1 cellular context compared by ENCODE assay signal in the genomic region with DNA sequence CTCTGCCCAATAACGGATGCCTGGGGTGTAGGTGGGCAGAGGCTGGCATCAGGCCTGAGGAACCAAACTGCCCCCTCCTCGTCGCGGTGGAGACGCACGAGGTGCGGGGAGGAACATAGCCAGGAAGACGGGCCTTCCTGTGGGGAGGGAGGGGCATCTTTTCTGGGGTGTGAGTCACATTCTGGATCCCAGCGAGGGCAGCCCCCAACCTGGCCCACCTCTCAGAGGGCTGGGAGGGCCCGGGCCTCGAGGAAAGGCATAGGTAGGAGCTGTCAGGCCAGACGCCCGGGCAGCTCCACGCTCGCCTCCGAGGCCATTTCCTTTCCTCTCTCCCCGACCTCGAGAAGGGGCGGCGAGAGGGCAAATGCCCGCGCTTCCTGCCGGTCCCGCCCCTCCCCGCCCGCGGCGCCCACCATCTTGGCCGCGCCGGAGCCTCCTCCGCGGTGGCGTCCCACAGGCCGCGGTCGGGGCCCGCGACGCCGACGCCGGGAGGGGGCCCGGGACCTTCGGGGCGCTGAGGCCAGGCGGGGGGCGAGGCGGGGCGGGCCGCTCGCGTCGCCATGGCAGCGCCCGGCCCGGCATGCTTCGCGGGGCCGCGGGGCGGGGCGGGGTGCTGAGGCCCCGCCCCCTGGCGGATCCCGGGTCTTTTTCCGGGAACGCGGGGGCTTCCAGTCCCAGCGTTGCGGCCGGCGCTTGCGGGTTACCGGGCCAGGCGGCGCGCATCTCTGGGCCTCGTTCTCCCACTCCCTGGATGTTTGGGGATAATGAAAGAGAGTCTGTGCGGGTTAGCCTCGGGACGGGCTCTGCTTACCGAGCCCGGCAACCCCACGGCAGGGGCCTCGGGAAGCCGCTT.
TF ChIP-seq lines count a peak whose summit lies in the region.

No MANE protein-coding gene starts in this region.

TF ChIP-seq in HEK293, 187 proteins besides CTCF, POLR2A, EP300 and RAD21 (continued from another document and continues in another):
- no peak for TF ChIP-seq ZNF707 (tag by site-specific recombination; IDR thresholded peaks at IDR 0.05)
- no peak for TF ChIP-seq PRDM1 (tag by site-specific recombination; IDR thresholded peaks at IDR 0.05)
- TF ChIP-seq ZNF132 (tag by site-specific recombination; IDR thresholded peaks at IDR 0.05; ENCODE audit: borderline replicate concordance) = no peak
- no peak for TF ChIP-seq ZNF777 (tag by site-specific recombination; IDR thresholded peaks at IDR 0.05; ENCODE audit: borderline replicate concordance)
- no peak for TF ChIP-seq ZNF830 (tag by site-specific recombination; IDR thresholded peaks at IDR 0.05; ENCODE audit: low read depth)
- no peak for TF ChIP-seq ZNF792 (tag by site-specific recombination; IDR thresholded peaks at IDR 0.05)
- no peak for TF ChIP-seq ZNF266 (tag by site-specific recombination; IDR thresholded peaks at IDR 0.05; ENCODE audit: low read depth)
- TF ChIP-seq, protein P1, sequence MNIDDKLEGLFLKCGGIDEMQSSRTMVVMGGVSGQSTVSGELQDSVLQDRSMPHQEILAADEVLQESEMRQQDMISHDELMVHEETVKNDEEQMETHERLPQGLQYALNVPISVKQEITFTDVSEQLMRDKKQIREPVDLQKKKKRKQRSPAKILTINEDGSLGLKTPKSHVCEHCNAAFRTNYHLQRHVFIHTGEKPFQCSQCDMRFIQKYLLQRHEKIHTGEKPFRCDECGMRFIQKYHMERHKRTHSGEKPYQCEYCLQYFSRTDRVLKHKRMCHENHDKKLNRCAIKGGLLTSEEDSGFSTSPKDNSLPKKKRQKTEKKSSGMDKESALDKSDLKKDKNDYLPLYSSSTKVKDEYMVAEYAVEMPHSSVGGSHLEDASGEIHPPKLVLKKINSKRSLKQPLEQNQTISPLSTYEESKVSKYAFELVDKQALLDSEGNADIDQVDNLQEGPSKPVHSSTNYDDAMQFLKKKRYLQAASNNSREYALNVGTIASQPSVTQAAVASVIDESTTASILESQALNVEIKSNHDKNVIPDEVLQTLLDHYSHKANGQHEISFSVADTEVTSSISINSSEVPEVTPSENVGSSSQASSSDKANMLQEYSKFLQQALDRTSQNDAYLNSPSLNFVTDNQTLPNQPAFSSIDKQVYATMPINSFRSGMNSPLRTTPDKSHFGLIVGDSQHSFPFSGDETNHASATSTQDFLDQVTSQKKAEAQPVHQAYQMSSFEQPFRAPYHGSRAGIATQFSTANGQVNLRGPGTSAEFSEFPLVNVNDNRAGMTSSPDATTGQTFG (tag by site-specific recombination; IDR thresholded peaks at IDR 0.05; ENCODE audit: borderline replicate concordance) = no peak
- TF ChIP-seq, protein P2, sequence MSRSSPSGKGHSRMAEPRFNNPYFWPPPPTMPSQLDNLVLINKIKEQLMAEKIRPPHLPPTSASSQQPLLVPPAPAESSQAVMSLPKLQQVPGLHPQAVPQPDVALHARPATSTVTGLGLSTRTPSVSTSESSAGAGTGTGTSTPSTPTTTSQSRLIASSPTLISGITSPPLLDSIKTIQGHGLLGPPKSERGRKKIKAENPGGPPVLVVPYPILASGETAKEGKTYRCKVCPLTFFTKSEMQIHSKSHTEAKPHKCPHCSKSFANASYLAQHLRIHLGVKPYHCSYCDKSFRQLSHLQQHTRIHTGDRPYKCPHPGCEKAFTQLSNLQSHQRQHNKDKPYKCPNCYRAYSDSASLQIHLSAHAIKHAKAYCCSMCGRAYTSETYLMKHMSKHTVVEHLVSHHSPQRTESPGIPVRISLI (tag by site-specific recombination; IDR thresholded peaks at IDR 0.05) = no peak
- no peak for TF ChIP-seq ZNF274 (IDR thresholded peaks at IDR 0.05; ENCODE audit: low read length)
- no peak for TF ChIP-seq ZNF274 (tag by site-specific recombination; IDR thresholded peaks at IDR 0.05; ENCODE audit: borderline replicate concordance)
- TF ChIP-seq EGR2 (tag by site-specific recombination; IDR thresholded peaks at IDR 0.05; ENCODE audit: low read depth) = peak; percentile 55; the same call in 1 of the 2 replicates
- TF ChIP-seq KLF7 (tag by site-specific recombination; IDR thresholded peaks at IDR 0.05; ENCODE audit: borderline replicate concordance) = no peak
- no peak for TF ChIP-seq ZNF354C (tag by site-specific recombination; IDR thresholded peaks at IDR 0.05; ENCODE audit: borderline replicate concordance, low read depth)
- TF ChIP-seq HOXD13 (CRISPR knock-in tag; IDR thresholded peaks at IDR 0.05; ENCODE audit: borderline replicate concordance) = no peak
- TF ChIP-seq ZNF596 (tag by site-specific recombination; IDR thresholded peaks at IDR 0.05) = no peak
- TF ChIP-seq ZFP69B (tag by site-specific recombination; IDR thresholded peaks at IDR 0.05) = peak; percentile 62; the same call in 1 of the 2 replicates
- TF ChIP-seq, protein P3, sequence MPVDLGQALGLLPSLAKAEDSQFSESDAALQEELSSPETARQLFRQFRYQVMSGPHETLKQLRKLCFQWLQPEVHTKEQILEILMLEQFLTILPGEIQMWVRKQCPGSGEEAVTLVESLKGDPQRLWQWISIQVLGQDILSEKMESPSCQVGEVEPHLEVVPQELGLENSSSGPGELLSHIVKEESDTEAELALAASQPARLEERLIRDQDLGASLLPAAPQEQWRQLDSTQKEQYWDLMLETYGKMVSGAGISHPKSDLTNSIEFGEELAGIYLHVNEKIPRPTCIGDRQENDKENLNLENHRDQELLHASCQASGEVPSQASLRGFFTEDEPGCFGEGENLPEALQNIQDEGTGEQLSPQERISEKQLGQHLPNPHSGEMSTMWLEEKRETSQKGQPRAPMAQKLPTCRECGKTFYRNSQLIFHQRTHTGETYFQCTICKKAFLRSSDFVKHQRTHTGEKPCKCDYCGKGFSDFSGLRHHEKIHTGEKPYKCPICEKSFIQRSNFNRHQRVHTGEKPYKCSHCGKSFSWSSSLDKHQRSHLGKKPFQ (tag by site-specific recombination; IDR thresholded peaks at IDR 0.05) = no peak
- TF ChIP-seq ZNF366 (tag by site-specific recombination; conservative IDR thresholded peaks at IDR 0.05) = no peak
- TF ChIP-seq ZNF785 (tag by site-specific recombination; IDR thresholded peaks at IDR 0.05) = no peak
- no peak for TF ChIP-seq RBAK (tag by site-specific recombination; IDR thresholded peaks at IDR 0.05)
- TF ChIP-seq ZNF747 (tag by site-specific recombination; IDR thresholded peaks at IDR 0.05) = no peak
- TF ChIP-seq MYNN (tag by site-specific recombination; IDR thresholded peaks at IDR 0.05; ENCODE audit: borderline replicate concordance) = no peak
- no peak; the same call in 1 of the 2 replicates for TF ChIP-seq ZNF10 (tag by site-specific recombination; IDR thresholded peaks at IDR 0.05)
- TF ChIP-seq, protein P4, sequence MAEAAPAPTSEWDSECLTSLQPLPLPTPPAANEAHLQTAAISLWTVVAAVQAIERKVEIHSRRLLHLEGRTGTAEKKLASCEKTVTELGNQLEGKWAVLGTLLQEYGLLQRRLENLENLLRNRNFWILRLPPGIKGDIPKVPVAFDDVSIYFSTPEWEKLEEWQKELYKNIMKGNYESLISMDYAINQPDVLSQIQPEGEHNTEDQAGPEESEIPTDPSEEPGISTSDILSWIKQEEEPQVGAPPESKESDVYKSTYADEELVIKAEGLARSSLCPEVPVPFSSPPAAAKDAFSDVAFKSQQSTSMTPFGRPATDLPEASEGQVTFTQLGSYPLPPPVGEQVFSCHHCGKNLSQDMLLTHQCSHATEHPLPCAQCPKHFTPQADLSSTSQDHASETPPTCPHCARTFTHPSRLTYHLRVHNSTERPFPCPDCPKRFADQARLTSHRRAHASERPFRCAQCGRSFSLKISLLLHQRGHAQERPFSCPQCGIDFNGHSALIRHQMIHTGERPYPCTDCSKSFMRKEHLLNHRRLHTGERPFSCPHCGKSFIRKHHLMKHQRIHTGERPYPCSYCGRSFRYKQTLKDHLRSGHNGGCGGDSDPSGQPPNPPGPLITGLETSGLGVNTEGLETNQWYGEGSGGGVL (tag by site-specific recombination; IDR thresholded peaks at IDR 0.05) = peak; percentile 77
- no peak for TF ChIP-seq ZNF239 (tag by site-specific recombination; IDR thresholded peaks at IDR 0.05)
- TF ChIP-seq ZNF701 (tag by site-specific recombination; IDR thresholded peaks at IDR 0.05) = no peak
- peak; percentile 59; the same call in 1 of the 2 replicates for TF ChIP-seq ZBTB7A (tag by site-specific recombination; IDR thresholded peaks at IDR 0.05; ENCODE audit: low read depth)
- no peak for TF ChIP-seq ZNF350 (tag by site-specific recombination; IDR thresholded peaks at IDR 0.05)
- TF ChIP-seq ZNF76 (tag by site-specific recombination; IDR thresholded peaks at IDR 0.05; ENCODE audit: borderline replicate concordance, low read depth) = 0 out of 2 replicates have a peak, but pooled peaks have one; percentile 75
- no peak; the same call in 1 of the 2 replicates for TF ChIP-seq BCL11A (tag by site-specific recombination; IDR thresholded peaks at IDR 0.05; ENCODE audit: low read depth)
- no peak for TF ChIP-seq ZNF423 (tag by site-specific recombination; IDR thresholded peaks at IDR 0.05)
- 0 out of 2 replicates have a peak, but pooled peaks have one; percentile 31 for TF ChIP-seq ZSCAN30 (tag by site-specific recombination; IDR thresholded peaks at IDR 0.05)
- TF ChIP-seq KLF16 (tag by site-specific recombination; IDR thresholded peaks at IDR 0.05) = no peak
- no peak for TF ChIP-seq ZNF660 (tag by site-specific recombination; IDR thresholded peaks at IDR 0.05)
- peak; percentile 60; the same call in 1 of the 2 replicates for TF ChIP-seq KLF10 (tag by site-specific recombination; IDR thresholded peaks at IDR 0.05)
- TF ChIP-seq, protein P5, sequence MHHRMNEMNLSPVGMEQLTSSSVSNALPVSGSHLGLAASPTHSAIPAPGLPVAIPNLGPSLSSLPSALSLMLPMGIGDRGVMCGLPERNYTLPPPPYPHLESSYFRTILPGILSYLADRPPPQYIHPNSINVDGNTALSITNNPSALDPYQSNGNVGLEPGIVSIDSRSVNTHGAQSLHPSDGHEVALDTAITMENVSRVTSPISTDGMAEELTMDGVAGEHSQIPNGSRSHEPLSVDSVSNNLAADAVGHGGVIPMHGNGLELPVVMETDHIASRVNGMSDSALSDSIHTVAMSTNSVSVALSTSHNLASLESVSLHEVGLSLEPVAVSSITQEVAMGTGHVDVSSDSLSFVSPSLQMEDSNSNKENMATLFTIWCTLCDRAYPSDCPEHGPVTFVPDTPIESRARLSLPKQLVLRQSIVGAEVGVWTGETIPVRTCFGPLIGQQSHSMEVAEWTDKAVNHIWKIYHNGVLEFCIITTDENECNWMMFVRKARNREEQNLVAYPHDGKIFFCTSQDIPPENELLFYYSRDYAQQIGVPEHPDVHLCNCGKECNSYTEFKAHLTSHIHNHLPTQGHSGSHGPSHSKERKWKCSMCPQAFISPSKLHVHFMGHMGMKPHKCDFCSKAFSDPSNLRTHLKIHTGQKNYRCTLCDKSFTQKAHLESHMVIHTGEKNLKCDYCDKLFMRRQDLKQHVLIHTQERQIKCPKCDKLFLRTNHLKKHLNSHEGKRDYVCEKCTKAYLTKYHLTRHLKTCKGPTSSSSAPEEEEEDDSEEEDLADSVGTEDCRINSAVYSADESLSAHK (tag by site-specific recombination; IDR thresholded peaks at IDR 0.05) = no peak; the same call in 1 of the 2 replicates
- peak; percentile 73 for TF ChIP-seq ZNF341 (tag by site-specific recombination; IDR thresholded peaks at IDR 0.05; ENCODE audit: low read depth)
- TF ChIP-seq OVOL3 (tag by site-specific recombination; IDR thresholded peaks at IDR 0.05) = no peak
- peak; percentile 83 for TF ChIP-seq ZBTB8A (tag by site-specific recombination; IDR thresholded peaks at IDR 0.05)
- TF ChIP-seq ZNF324 (tag by site-specific recombination; IDR thresholded peaks at IDR 0.05) = peak; percentile 61; the same call in 1 of the 2 replicates
- no peak for TF ChIP-seq ZNF544 (tag by site-specific recombination; IDR thresholded peaks at IDR 0.05)
- TF ChIP-seq ZNF184 (tag by site-specific recombination; IDR thresholded peaks at IDR 0.05) = no peak
- no peak for TF ChIP-seq ZNF19 (tag by site-specific recombination; IDR thresholded peaks at IDR 0.05; ENCODE audit: low read depth)
- TF ChIP-seq, protein P6, sequence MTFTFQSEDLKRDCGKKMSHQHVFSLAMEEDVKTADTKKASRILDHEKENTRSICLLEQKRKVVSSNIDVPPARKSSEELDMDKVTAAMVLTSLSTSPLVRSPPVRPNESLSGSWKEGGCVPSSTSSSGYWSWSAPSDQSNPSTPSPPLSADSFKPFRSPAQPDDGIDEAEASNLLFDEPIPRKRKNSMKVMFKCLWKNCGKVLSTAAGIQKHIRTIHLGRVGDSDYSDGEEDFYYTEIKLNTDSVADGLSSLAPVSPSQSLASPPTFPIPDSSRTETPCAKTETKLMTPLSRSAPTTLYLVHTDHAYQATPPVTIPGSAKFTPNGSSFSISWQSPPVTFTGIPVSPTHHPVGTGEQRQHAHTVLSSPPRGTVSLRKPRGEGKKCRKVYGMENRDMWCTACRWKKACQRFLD (tag by site-specific recombination; IDR thresholded peaks at IDR 0.05) = no peak
- TF ChIP-seq, protein P7, sequence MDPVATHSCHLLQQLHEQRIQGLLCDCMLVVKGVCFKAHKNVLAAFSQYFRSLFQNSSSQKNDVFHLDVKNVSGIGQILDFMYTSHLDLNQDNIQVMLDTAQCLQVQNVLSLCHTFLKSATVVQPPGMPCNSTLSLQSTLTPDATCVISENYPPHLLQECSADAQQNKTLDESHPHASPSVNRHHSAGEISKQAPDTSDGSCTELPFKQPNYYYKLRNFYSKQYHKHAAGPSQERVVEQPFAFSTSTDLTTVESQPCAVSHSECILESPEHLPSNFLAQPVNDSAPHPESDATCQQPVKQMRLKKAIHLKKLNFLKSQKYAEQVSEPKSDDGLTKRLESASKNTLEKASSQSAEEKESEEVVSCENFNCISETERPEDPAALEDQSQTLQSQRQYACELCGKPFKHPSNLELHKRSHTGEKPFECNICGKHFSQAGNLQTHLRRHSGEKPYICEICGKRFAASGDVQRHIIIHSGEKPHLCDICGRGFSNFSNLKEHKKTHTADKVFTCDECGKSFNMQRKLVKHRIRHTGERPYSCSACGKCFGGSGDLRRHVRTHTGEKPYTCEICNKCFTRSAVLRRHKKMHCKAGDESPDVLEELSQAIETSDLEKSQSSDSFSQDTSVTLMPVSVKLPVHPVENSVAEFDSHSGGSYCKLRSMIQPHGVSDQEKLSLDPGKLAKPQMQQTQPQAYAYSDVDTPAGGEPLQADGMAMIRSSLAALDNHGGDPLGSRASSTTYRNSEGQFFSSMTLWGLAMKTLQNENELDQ (tag by site-specific recombination; IDR thresholded peaks at IDR 0.05; ENCODE audit: low read depth) = no peak
- TF ChIP-seq ZNF677 (tag by site-specific recombination; IDR thresholded peaks at IDR 0.05) = no peak
- TF ChIP-seq ZNF211 (tag by site-specific recombination; IDR thresholded peaks at IDR 0.05; ENCODE audit: low read depth) = no peak
- TF ChIP-seq ZFHX2 (tag by site-specific recombination; conservative IDR thresholded peaks at IDR 0.05) = peak; percentile 81
- no peak for TF ChIP-seq SETDB1 (IDR thresholded peaks at IDR 0.05; ENCODE audit: insufficient read length, low read length)
- no peak for TF ChIP-seq ZNF610 (tag by site-specific recombination; IDR thresholded peaks at IDR 0.05; ENCODE audit: borderline replicate concordance)
- no peak for TF ChIP-seq ZNF426 (tag by site-specific recombination; IDR thresholded peaks at IDR 0.05)
- 0 out of 2 replicates have a peak, but pooled peaks have one; percentile 15 for TF ChIP-seq ZXDB (tag by site-specific recombination; IDR thresholded peaks at IDR 0.05)
